In genomic region chr7:69451715-69452114, GRCh38 we compare ENCODE assay signal across 35 cellular contexts.
"Had no signal": no experiment of that assay in that cellular context is flagged by ENCODE, and none has a peak within 500 bp of the region (broad histone marks: within the 10 kb centered on the region; RNA-seq: fewer than 3 reads in every experiment).

No MANE protein-coding gene starts in this region.

- DNase-seq: Karpas-422, Kasumi-1, MG63, MM.1S, MV-4-11, NCI-H1048, NCI-H1092, NCI-H1092 treated with DMSO at 0.1 percent for 48 hours, NCI-H1105, NCI-H1105 treated with DMSO at 0.1 percent for 48 hours, NCI-H1417, NCI-H1417 treated with DMSO at 0.1 percent for 48 hours, NCI-H1436, NCI-H1436 treated with DMSO at 0.1 percent for 48 hours, NCI-H146, NCI-H1694, NCI-H1694 treated with DMSO at 0.1 percent for 48 hours, NCI-H187, NCI-H187 treated with DMSO at 0.1 percent for 48 hours, NCI-H1930, NCI-H2029, NCI-H2029 treated with DMSO at 0.1 percent for 48 hours, NCI-H2081, NCI-H2081 treated with DMSO at 0.1 percent for 48 hours, NCI-H2107, NCI-H2171, NCI-H2171 treated with DMSO at 0.1 percent for 48 hours, NCI-H2227 treated with DMSO at 0.1 percent for 48 hours, NCI-H226, NCI-H345, NCI-H446, NCI-H446 treated with DMSO at 0.1 percent for 48 hours, NCI-H510A, NCI-H510A treated with DMSO at 0.1 percent for 48 hours had no signal

- H3K36me3 ChIP-seq: MG63 had no signal

- H3K4me2 ChIP-seq: KMS-11 had no signal

- H3K27ac ChIP-seq: KMS-11 had no signal

- H3K4me3 ChIP-seq: MG63 had no signal

- H3K27me3 ChIP-seq: MG63 had no signal

- H3K9me3 ChIP-seq: MG63 had no signal
